ENCODE assay signal across 1 cellular context in the genomic region with DNA sequence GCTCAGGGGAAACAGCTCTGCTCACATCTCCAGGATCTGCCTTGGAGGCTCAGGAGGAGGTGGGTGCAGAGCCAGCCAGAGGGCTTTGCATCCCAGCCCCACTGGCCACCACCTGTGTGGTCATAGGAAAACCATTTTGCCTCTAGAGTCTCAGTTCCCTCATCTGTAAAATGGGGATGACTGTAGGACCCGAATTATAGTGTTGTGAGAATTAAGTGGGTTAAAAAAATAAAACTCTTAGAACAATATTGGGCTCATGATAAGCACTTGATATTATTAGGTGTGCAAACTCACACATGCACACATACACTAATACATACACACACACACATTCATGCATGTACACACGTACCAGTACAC.
TF ChIP-seq lines count a peak whose summit lies in the region.

No MANE protein-coding gene starts in this region.

TF ChIP-seq in GM23338, 12 proteins besides CTCF, POLR2A, EP300 and RAD21 (continued from another document):
- TF ChIP-seq, protein P1, sequence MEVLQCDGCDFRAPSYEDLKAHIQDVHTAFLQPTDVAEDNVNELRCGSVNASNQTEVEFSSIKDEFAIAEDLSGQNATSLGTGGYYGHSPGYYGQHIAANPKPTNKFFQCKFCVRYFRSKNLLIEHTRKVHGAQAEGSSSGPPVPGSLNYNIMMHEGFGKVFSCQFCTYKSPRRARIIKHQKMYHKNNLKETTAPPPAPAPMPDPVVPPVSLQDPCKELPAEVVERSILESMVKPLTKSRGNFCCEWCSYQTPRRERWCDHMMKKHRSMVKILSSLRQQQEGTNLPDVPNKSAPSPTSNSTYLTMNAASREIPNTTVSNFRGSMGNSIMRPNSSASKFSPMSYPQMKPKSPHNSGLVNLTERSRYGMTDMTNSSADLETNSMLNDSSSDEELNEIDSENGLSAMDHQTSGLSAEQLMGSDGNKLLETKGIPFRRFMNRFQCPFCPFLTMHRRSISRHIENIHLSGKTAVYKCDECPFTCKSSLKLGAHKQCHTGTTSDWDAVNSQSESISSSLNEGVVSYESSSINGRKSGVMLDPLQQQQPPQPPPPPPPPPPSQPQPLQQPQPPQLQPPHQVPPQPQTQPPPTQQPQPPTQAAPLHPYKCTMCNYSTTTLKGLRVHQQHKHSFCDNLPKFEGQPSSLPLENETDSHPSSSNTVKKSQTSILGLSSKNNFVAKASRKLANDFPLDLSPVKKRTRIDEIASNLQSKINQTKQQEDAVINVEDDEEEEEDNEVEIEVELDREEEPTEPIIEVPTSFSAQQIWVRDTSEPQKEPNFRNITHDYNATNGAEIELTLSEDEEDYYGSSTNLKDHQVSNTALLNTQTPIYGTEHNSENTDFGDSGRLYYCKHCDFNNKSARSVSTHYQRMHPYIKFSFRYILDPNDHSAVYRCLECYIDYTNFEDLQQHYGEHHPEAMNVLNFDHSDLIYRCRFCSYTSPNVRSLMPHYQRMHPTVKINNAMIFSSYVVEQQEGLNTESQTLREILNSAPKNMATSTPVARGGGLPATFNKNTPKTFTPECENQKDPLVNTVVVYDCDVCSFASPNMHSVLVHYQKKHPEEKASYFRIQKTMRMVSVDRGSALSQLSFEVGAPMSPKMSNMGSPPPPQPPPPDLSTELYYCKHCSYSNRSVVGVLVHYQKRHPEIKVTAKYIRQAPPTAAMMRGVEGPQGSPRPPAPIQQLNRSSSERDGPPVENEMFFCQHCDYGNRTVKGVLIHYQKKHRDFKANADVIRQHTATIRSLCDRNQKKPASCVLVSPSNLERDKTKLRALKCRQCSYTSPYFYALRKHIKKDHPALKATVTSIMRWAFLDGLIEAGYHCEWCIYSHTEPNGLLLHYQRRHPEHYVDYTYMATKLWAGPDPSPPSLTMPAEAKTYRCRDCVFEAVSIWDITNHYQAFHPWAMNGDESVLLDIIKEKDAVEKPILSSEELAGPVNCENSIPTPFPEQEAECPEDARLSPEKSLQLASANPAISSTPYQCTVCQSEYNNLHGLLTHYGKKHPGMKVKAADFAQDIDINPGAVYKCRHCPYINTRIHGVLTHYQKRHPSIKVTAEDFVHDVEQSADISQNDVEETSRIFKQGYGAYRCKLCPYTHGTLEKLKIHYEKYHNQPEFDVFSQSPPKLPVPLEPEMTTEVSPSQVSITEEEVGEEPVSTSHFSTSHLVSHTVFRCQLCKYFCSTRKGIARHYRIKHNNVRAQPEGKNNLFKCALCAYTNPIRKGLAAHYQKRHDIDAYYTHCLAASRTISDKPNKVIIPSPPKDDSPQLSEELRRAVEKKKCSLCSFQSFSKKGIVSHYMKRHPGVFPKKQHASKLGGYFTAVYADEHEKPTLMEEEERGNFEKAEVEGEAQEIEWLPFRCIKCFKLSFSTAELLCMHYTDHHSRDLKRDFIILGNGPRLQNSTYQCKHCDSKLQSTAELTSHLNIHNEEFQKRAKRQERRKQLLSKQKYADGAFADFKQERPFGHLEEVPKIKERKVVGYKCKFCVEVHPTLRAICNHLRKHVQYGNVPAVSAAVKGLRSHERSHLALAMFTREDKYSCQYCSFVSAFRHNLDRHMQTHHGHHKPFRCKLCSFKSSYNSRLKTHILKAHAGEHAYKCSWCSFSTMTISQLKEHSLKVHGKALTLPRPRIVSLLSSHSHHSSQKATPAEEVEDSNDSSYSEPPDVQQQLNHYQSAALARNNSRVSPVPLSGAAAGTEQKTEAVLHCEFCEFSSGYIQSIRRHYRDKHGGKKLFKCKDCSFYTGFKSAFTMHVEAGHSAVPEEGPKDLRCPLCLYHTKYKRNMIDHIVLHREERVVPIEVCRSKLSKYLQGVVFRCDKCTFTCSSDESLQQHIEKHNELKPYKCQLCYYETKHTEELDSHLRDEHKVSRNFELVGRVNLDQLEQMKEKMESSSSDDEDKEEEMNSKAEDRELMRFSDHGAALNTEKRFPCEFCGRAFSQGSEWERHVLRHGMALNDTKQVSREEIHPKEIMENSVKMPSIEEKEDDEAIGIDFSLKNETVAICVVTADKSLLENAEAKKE (CRISPR knock-in tag; IDR thresholded peaks at IDR 0.05) = no peak
- TF ChIP-seq ZNF114 (CRISPR knock-in tag; IDR thresholded peaks at IDR 0.05) = no peak
- TF ChIP-seq, protein P2, sequence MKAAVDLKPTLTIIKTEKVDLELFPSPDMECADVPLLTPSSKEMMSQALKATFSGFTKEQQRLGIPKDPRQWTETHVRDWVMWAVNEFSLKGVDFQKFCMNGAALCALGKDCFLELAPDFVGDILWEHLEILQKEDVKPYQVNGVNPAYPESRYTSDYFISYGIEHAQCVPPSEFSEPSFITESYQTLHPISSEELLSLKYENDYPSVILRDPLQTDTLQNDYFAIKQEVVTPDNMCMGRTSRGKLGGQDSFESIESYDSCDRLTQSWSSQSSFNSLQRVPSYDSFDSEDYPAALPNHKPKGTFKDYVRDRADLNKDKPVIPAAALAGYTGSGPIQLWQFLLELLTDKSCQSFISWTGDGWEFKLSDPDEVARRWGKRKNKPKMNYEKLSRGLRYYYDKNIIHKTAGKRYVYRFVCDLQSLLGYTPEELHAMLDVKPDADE (IDR thresholded peaks at IDR 0.05) = no peak
- TF ChIP-seq EZH2 (IDR thresholded peaks at IDR 0.05; ENCODE audit: low read depth, unreplicated experiment) = no peak
- TF ChIP-seq CREB1 (CRISPR knock-in tag; IDR thresholded peaks at IDR 0.05; ENCODE audit: low read depth) = no peak
- TF ChIP-seq ZNF331 (CRISPR knock-in tag; IDR thresholded peaks at IDR 0.05; ENCODE audit: low read depth) = no peak
- TF ChIP-seq, protein P3, sequence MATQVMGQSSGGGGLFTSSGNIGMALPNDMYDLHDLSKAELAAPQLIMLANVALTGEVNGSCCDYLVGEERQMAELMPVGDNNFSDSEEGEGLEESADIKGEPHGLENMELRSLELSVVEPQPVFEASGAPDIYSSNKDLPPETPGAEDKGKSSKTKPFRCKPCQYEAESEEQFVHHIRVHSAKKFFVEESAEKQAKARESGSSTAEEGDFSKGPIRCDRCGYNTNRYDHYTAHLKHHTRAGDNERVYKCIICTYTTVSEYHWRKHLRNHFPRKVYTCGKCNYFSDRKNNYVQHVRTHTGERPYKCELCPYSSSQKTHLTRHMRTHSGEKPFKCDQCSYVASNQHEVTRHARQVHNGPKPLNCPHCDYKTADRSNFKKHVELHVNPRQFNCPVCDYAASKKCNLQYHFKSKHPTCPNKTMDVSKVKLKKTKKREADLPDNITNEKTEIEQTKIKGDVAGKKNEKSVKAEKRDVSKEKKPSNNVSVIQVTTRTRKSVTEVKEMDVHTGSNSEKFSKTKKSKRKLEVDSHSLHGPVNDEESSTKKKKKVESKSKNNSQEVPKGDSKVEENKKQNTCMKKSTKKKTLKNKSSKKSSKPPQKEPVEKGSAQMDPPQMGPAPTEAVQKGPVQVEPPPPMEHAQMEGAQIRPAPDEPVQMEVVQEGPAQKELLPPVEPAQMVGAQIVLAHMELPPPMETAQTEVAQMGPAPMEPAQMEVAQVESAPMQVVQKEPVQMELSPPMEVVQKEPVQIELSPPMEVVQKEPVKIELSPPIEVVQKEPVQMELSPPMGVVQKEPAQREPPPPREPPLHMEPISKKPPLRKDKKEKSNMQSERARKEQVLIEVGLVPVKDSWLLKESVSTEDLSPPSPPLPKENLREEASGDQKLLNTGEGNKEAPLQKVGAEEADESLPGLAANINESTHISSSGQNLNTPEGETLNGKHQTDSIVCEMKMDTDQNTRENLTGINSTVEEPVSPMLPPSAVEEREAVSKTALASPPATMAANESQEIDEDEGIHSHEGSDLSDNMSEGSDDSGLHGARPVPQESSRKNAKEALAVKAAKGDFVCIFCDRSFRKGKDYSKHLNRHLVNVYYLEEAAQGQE (IDR thresholded peaks at IDR 0.05; ENCODE audit: unreplicated experiment) = no peak
- TF ChIP-seq JUNB (IDR thresholded peaks at IDR 0.05; ENCODE audit: unreplicated experiment) = no peak
